9 cellular contexts compared by ENCODE assay signal in genomic region chr14:50530358-50530757, GRCh38. TPM values are rescaled to one million over a fixed set of nuclear protein-coding genes. Genes with fewer than 3 reads are reported as not detected.
DNase-seq lines count a peak whose midpoint lies in the region; ATAC-seq and TF ChIP-seq lines count a peak whose summit lies in the region.
"Had no signal": no experiment of that assay in that cellular context is flagged by ENCODE, and none has a peak within 500 bp of the region (broad histone marks: within the 10 kb centered on the region; RNA-seq: fewer than 3 reads in every experiment).

No MANE protein-coding gene starts in this region.

- peak overlapping the region; percentile 16 for H3K9ac ChIP-seq in smooth muscle cell (ENCODE audit: low read depth)

- H3K27me3 ChIP-seq in smooth muscle cell (ENCODE audit: low read depth): no peaks in the 10 kb centered on the region
- H3K27me3 ChIP-seq in prostate gland (replicated peaks; ENCODE audit: insufficient read depth): no peaks in the 10 kb centered on the region

- H4K20me1 ChIP-seq in smooth muscle cell (ENCODE audit: low read depth): peaks cover 61% of the 10 kb centered on the region

- no peak for ATAC-seq in HG02840 (IDR thresholded peaks at IDR 0.05; ENCODE audit: low FRiP score, unreplicated experiment)
- ATAC-seq in GM19023 (IDR thresholded peaks at IDR 0.05; ENCODE audit: unreplicated experiment): no peak

- H2AFZ ChIP-seq in smooth muscle cell (ENCODE audit: low read depth): no peak overlapping the region

- H3K27ac ChIP-seq in HEK293 (ENCODE audit: extremely low read depth, low read depth, low read length): no peak overlapping the region
- H3K27ac ChIP-seq in VCaP: peak overlapping the region; percentile 95; the same call in 1 of the 2 replicates
- peak overlapping the region; percentile 61 for H3K27ac ChIP-seq in smooth muscle cell (ENCODE audit: low read depth)
- H3K27ac ChIP-seq in prostate gland: peak overlapping the region in 1 of 2 donors; percentile 95

- DNase-seq in fibroblast of pulmonary artery (ENCODE audit: low read depth) (peak; percentile 35), smooth muscle cell (lab: John Stamatoyannopoulos, UW; ENCODE audit: unreplicated experiment) (no peak), prostate gland (ENCODE audit: low spot score) (no peak), medulla oblongata (ENCODE audit: extremely low spot score) (no peak)
- DNase-seq: NCI-H1930 had no signal

- 10% methylated on average over 1 of the region's 1 CpG for WGBS in smooth muscle cell (ENCODE audit: low lambda C conversion rate)
- WGBS in prostate gland: 33% methylated on average over 1 of the region's 1 CpG

- H3K4me3 ChIP-seq in HEK293 (ENCODE audit: low read depth, low read length) (peak overlapping the region; percentile 98), fibroblast of pulmonary artery (replicated peaks; ENCODE audit: low read depth, low read length) (peak overlapping the region; percentile 82), smooth muscle cell (peak overlapping the region; percentile 66), prostate gland (no peak overlapping the region)

- H3K9me3 ChIP-seq in HEK293 (ENCODE audit: control insufficient read depth, insufficient read depth, low read depth, low read length): no peaks in the 10 kb centered on the region
- no peaks in the 10 kb centered on the region for H3K9me3 ChIP-seq in smooth muscle cell (replicated peaks; ENCODE audit: low read depth)
- no peaks in the 10 kb centered on the region for H3K9me3 ChIP-seq in prostate gland

- no peak for TF ChIP-seq POLR2A in prostate gland (IDR thresholded peaks at IDR 0.05)

- intact Hi-C loops in prostate gland (cut with DNase I): loop anchor here (2.0 to 10.0 kb wide), 2 partner anchors 134 to 666 kb away; partner anchors contain the start of gene CDKL1

- no peak for TF ChIP-seq CTCF in HEK293 (tag by site-specific recombination; IDR thresholded peaks at IDR 0.05)
- TF ChIP-seq CTCF in VCaP (conservative IDR thresholded peaks at IDR 0.05): no peak
- TF ChIP-seq CTCF in fibroblast of pulmonary artery (IDR thresholded peaks at IDR 0.05; ENCODE audit: low read length, missing control alignments): no peak
- TF ChIP-seq CTCF in smooth muscle cell (IDR thresholded peaks at IDR 0.05; ENCODE audit: borderline replicate concordance, insufficient read depth, poor library complexity, severe bottlenecking): no peak
- TF ChIP-seq CTCF in prostate gland (IDR thresholded peaks at IDR 0.05): no peak

- H3K36me3 ChIP-seq in HEK293 (ENCODE audit: control insufficient read depth in 2 of 2, insufficient read depth in 1 of 2, low read length in 2 of 2) (peaks cover 0 to 3% of the 10 kb centered on the region in 2 experiments; a peak in 1 of 3 replicates), smooth muscle cell (ENCODE audit: low read depth) (no peaks in the 10 kb centered on the region), prostate gland (no peaks in the 10 kb centered on the region)

- H3K4me1 ChIP-seq in HEK293 (ENCODE audit: control insufficient read depth, insufficient read depth, low read length) (peaks cover 7% of the 10 kb centered on the region), smooth muscle cell (ENCODE audit: low read depth) (peaks cover 24% of the 10 kb centered on the region), prostate gland (replicated peaks) (no peaks in the 10 kb centered on the region)

- H3F3A ChIP-seq in smooth muscle cell (ENCODE audit: low read depth): peaks cover 3% of the 10 kb centered on the region

- POLR2A ChIA-PET in HEK293 (lab: Yijun Ruan, JAX): no interaction called here

- CTCF ChIA-PET in HEK293 (lab: Yijun Ruan, JAX): interaction anchor here (1.5 kb wide), 1 partner anchor 13 kb away, joined by 3 read pairs; no protein-coding TSS in a partner anchor

- peaks cover 63% of the 10 kb centered on the region for H3K79me2 ChIP-seq in smooth muscle cell (ENCODE audit: low read depth)

- H3K4me2 ChIP-seq in smooth muscle cell: peak overlapping the region; percentile 87

TF ChIP-seq in HEK293, 187 proteins besides CTCF, POLR2A, EP300 and RAD21:
- no peak for TF ChIP-seq ZNF843 (tag by site-specific recombination; IDR thresholded peaks at IDR 0.05)
- no peak for TF ChIP-seq ZBTB21 (tag by site-specific recombination; IDR thresholded peaks at IDR 0.05)
- no peak for TF ChIP-seq REPIN1 (tag by site-specific recombination; IDR thresholded peaks at IDR 0.05; ENCODE audit: low read depth)
- TF ChIP-seq ZSCAN23 (tag by site-specific recombination; IDR thresholded peaks at IDR 0.05): no peak
- no peak for TF ChIP-seq ZSCAN30 (tag by site-specific recombination; IDR thresholded peaks at IDR 0.05)
- TF ChIP-seq ZNF514 (tag by site-specific recombination; IDR thresholded peaks at IDR 0.05): no peak
- 0 out of 2 replicates have a peak, but pooled peaks have one; percentile 19 for TF ChIP-seq PRDM6 (tag by site-specific recombination; IDR thresholded peaks at IDR 0.05)
- no peak for TF ChIP-seq GLI4 (tag by site-specific recombination; IDR thresholded peaks at IDR 0.05)

RNA-seq across cellular contexts. Expression of gene MAP4K5, which starts 2.0 kb away (rescaled TPM):
- total RNA-seq in smooth muscle cell: 101 and 115 TPM in 2 replicates
- polyA plus RNA-seq in smooth muscle cell: 35.4 and 52.7 TPM in 2 replicates
- total RNA-seq in prostate gland: 100 to 1,000 TPM in 1 of 2 donors, 10 to 100 TPM in 1; 76.2 to 102 TPM

RNA-seq across cellular contexts. Expression of gene ATL1, which starts 29.6 kb away (rescaled TPM):
- total RNA-seq in smooth muscle cell (1.8 and 2.1 TPM in 2 replicates), prostate gland (10 to 100 TPM in 1 of 2 donors, 1 to 10 TPM in 1; 5.3 to 26.5 TPM)
- polyA plus RNA-seq in smooth muscle cell: 1.5 and 3.5 TPM in 2 replicates

Comparison
In these comparisons a context has a peak if more than half of its experiments do, and no peak if none do; other contexts are left out.
1. H3K4me3 ChIP-seq: peak in HEK293 (single experiment), fibroblast of pulmonary artery (single experiment) and smooth muscle cell (single experiment); none in prostate gland (0 of 2).